9 cellular contexts compared by ENCODE assay signal in the genomic region with DNA sequence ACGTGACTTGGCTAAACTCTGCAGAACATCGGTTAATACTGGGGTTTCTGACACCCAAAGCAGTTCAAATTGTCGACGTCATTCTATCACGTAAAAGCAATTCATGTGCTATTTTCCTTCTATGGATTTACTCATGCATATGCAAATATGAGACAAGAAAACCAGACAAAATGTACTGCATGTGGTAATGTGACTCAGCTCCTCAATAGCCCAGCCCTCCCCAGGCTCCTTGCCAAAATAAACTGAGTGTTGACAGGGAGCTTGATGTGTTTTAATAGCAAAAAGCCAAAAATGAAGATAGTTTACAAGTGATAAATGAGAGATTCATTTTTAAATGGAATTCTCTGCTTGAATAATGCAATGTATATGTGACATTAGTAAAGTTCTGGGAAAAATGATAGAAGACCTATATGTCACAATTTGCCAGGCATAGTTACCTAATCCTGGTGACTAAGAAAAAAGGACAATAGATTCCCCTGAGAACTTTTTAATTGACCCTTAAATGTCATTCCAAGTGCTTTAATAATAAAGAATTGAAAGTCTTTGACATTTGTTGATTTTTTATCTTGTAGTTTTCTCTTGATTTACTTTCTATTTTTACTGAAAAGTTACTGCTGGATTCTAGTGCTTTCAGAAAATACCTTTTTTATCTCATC.
DNase-seq lines count a peak whose midpoint lies in the region; TF ChIP-seq lines count a peak whose summit lies in the region.
"Had no signal": no experiment of that assay in that cellular context is flagged by ENCODE, and none has a peak within 500 bp of the region (broad histone marks: within the 10 kb centered on the region; RNA-seq: fewer than 3 reads in every experiment).

No MANE protein-coding gene starts in this region.

- peaks cover 15% of the 10 kb centered on the region for H3K4me1 ChIP-seq in A673 (ENCODE audit: insufficient read depth, low read length, poor library complexity, severe bottlenecking)
- no peaks in the 10 kb centered on the region for H3K4me1 ChIP-seq in Karpas-422 (ENCODE audit: low read length)

- intact Hi-C loops in A673 (cut with micrococcal nuclease; ENCODE audit: unreplicated experiment), result no loop called here

- no peak overlapping the region for H2AFZ ChIP-seq in Karpas-422 (ENCODE audit: low read length)

- CTCF ChIA-PET in A673 (lab: Charles Lee), result no interaction called here
- CTCF ChIA-PET in RWPE1 (lab: Yijun Ruan, JAX), result interaction anchor here (0.6 to 0.7 kb wide), 2 partner anchors 12 to 23 kb away, joined by 3 to 8 read pairs; no protein-coding TSS in a partner anchor

- no peak overlapping the region for H3K4me2 ChIP-seq in Karpas-422 (ENCODE audit: low read depth, low read length, poor library complexity, severe bottlenecking)

- H3K9me3 ChIP-seq in A673 (ENCODE audit: low read depth, low read length, poor library complexity, severe bottlenecking) (no peaks in the 10 kb centered on the region), Karpas-422 (ENCODE audit: low read length) (no peaks in the 10 kb centered on the region)

- no peaks in the 10 kb centered on the region for H3K79me2 ChIP-seq in Karpas-422 (ENCODE audit: low read length)

- no peaks in the 10 kb centered on the region for H3K27me3 ChIP-seq in A673 (replicated peaks; ENCODE audit: insufficient read depth, low read depth, low read length, poor library complexity)
- no peaks in the 10 kb centered on the region for H3K27me3 ChIP-seq in Karpas-422 (ENCODE audit: low read length)

- H3K9me2 ChIP-seq in Karpas-422 (replicated peaks; ENCODE audit: insufficient read depth, low read length), result no peaks in the 10 kb centered on the region

- no peak overlapping the region for H3K9ac ChIP-seq in Karpas-422 (ENCODE audit: low read length)

- peak; percentile 90 for DNase-seq in A673 (ENCODE audit: low spot score)
- peak; percentile 27 for DNase-seq in HK-2 (ENCODE audit: unreplicated experiment)
- peak; percentile 54 for DNase-seq in RWPE1 (ENCODE audit: low spot score)
- DNase-seq in epithelial cell of prostate (ENCODE audit: low read depth, low spot score), result peak; percentile 18
- DNase-seq in effector CD4-positive, alpha-beta T cell, result no peak
- DNase-seq in NCI-H2171 treated with DMSO at 0.1 percent for 48 hours (lab: John Stamatoyannopoulos, UW), result no peak
- DNase-seq in AML-193 (lab: John Stamatoyannopoulos, UW), result no peak
- DNase-seq in Karpas-422, result no peak
- DNase-seq: NCI-H2227 treated with DMSO at 0.1 percent for 48 hours had no signal

- H3K27ac ChIP-seq in A673 (ENCODE audit: low read depth, low read length, poor library complexity, severe bottlenecking) (no peak overlapping the region), RWPE1 (no peak overlapping the region), epithelial cell of prostate (no peak overlapping the region), Karpas-422 (ENCODE audit: low read length) (no peak overlapping the region)

- TF ChIP-seq CTCF in A673 (conservative IDR thresholded peaks at IDR 0.05; ENCODE audit: low read depth, low read length) (no peak), RWPE1 (conservative IDR thresholded peaks at IDR 0.05; ENCODE audit: low read depth) (no peak)

- no peak overlapping the region for H3K4me3 ChIP-seq in A673 (ENCODE audit: low read depth, low read length, poor library complexity, severe bottlenecking)
- H3K4me3 ChIP-seq in Karpas-422 (ENCODE audit: low read length), result no peak overlapping the region

- no peaks in the 10 kb centered on the region for H4K20me1 ChIP-seq in Karpas-422 (ENCODE audit: insufficient read depth, low read depth, low read length)

- POLR2A ChIA-PET in A673 (lab: Charles Lee; ENCODE audit: low non-redundant PET), result no interaction called here
- POLR2A ChIA-PET in RWPE1 (lab: Yijun Ruan, JAX; ENCODE audit: low non-redundant PET), result no interaction called here

- H3K36me3 ChIP-seq in A673 (ENCODE audit: insufficient read depth, low read length, poor library complexity, severe bottlenecking) (no peaks in the 10 kb centered on the region), Karpas-422 (ENCODE audit: insufficient read depth, low read length) (no peaks in the 10 kb centered on the region)

- BruUV-seq in A673 (replicated peaks; lab: Mats Ljungman, UMichigan), result no TSS peak

Comparison
In these comparisons a context has a peak if more than half of its experiments do, and no peak if none do; other contexts are left out.
1. DNase-seq: peak in A673 (single experiment), HK-2 (single experiment), RWPE1 (single experiment) and epithelial cell of prostate (single experiment); none in effector CD4-positive, alpha-beta T cell (single experiment), NCI-H2171 treated with DMSO at 0.1 percent for 48 hours (single experiment), AML-193 (0 of 2) and Karpas-422 (single experiment).